Comparison of ENCODE assay signal across 1 cellular context in the genomic region with DNA sequence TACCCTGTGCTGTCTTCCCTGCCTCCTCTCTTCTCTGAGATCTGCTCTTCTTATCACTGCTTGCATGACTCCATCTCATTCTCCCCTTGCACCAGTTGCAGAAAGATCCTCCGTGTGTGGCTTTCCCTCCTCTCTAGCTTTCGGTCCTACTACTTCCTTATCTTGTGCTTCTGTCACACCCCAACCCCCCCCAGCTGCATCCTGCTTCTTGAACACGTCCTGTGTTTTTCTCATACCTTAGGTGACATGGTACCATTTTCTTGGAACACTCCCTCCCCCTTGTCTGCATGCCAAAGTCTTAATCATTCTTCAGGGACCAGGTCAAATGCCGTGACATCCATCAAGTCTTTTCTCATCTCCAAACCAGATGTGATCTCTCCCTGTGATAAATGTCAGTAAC.
TF ChIP-seq lines count a peak whose summit lies in the region.

No MANE protein-coding gene starts in this region.

TF ChIP-seq in WTC11, 78 proteins besides CTCF, POLR2A, EP300 and RAD21 (continued from another document):
- TF ChIP-seq, protein P1, sequence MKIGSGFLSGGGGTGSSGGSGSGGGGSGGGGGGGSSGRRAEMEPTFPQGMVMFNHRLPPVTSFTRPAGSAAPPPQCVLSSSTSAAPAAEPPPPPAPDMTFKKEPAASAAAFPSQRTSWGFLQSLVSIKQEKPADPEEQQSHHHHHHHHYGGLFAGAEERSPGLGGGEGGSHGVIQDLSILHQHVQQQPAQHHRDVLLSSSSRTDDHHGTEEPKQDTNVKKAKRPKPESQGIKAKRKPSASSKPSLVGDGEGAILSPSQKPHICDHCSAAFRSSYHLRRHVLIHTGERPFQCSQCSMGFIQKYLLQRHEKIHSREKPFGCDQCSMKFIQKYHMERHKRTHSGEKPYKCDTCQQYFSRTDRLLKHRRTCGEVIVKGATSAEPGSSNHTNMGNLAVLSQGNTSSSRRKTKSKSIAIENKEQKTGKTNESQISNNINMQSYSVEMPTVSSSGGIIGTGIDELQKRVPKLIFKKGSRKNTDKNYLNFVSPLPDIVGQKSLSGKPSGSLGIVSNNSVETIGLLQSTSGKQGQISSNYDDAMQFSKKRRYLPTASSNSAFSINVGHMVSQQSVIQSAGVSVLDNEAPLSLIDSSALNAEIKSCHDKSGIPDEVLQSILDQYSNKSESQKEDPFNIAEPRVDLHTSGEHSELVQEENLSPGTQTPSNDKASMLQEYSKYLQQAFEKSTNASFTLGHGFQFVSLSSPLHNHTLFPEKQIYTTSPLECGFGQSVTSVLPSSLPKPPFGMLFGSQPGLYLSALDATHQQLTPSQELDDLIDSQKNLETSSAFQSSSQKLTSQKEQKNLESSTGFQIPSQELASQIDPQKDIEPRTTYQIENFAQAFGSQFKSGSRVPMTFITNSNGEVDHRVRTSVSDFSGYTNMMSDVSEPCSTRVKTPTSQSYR (CRISPR knock-in tag; IDR thresholded peaks at IDR 0.05) = no peak
- TF ChIP-seq ZNF396 (CRISPR knock-in tag; IDR thresholded peaks at IDR 0.05; ENCODE audit: borderline replicate concordance) (no peak), ETV6 (CRISPR knock-in tag; IDR thresholded peaks at IDR 0.05) (no peak)
